In genomic region chr3:52119826-52120225, GRCh38 we compare ENCODE assay signal across 13 cellular contexts.
"Had no signal": no experiment of that assay in that cellular context is flagged by ENCODE, and none has a peak within 500 bp of the region (broad histone marks: within the 10 kb centered on the region; RNA-seq: fewer than 3 reads in every experiment).

No MANE protein-coding gene starts in this region.

- DNase-seq: activated gamma-delta T cell; activated T-cell treated with anti-CD3 and anti-CD28 coated beads, Interleukin-2, amount 50 U/mL, for 24 hours; effector CD4-positive, alpha-beta T cell; hippocampal formation; kidney glomerular epithelial cell; naive B cell; T-helper 2 cell had no signal

- H3K4me2 ChIP-seq: smooth muscle cell had no signal

- H3K36me3 ChIP-seq: breast epithelium had no signal

- H3K27ac Mint-ChIP-seq: activated naive CD8-positive, alpha-beta T cell; activated T-cell treated with anti-CD3 and anti-CD28 coated beads, Interleukin-2, amount 50 U/mL, for 24 hours had no signal

- FAIRE-seq: endothelial cell of umbilical vein had no signal

- H3K27ac ChIP-seq: breast epithelium had no signal

- H3K9me3 ChIP-seq: breast epithelium had no signal

- H3K27me3 ChIP-seq: breast epithelium had no signal

- H3K4me3 Mint-ChIP-seq: activated naive CD8-positive, alpha-beta T cell; activated T-cell treated with anti-CD3 and anti-CD28 coated beads, Interleukin-2, amount 50 U/mL, for 24 hours; stimulated activated effector memory CD8-positive, alpha-beta T cell treated with anti-CD3 and anti-CD28 coated beads, Interleukin-12 subunit alpha, Interleukin-12 subunit beta, amount 100 ng/mL, for 72 hours had no signal

- H3K36me3 Mint-ChIP-seq: activated naive CD8-positive, alpha-beta T cell; naive B cell; stimulated activated effector memory CD8-positive, alpha-beta T cell treated with anti-CD3 and anti-CD28 coated beads, Interleukin-12 subunit alpha, Interleukin-12 subunit beta, amount 100 ng/mL, for 72 hours had no signal

- H3K9me3 Mint-ChIP-seq: activated T-cell treated with anti-CD3 and anti-CD28 coated beads, Interleukin-2, amount 50 U/mL, for 24 hours; naive B cell; stimulated activated effector memory CD8-positive, alpha-beta T cell treated with anti-CD3 and anti-CD28 coated beads, Interleukin-12 subunit alpha, Interleukin-12 subunit beta, amount 100 ng/mL, for 72 hours had no signal

- H3K27me3 Mint-ChIP-seq: activated naive CD8-positive, alpha-beta T cell; activated T-cell treated with anti-CD3 and anti-CD28 coated beads, Interleukin-2, amount 50 U/mL, for 24 hours; naive B cell had no signal

- H3K4me1 ChIP-seq: breast epithelium had no signal

- H3K4me1 Mint-ChIP-seq: stimulated activated effector memory CD8-positive, alpha-beta T cell treated with anti-CD3 and anti-CD28 coated beads, Interleukin-12 subunit alpha, Interleukin-12 subunit beta, amount 100 ng/mL, for 72 hours had no signal

- H3K4me3 ChIP-seq: breast epithelium, lung, smooth muscle cell had no signal
